In genomic region chrX:23390979-23391378, GRCh38 we compare ENCODE assay signal across 29 cellular contexts. TPM values are rescaled to one million over a fixed set of nuclear protein-coding genes. Genes with fewer than 3 reads are reported as not detected.
"Had no signal": no experiment of that assay in that cellular context is flagged by ENCODE, and none has a peak within 500 bp of the region (broad histone marks: within the 10 kb centered on the region; RNA-seq: fewer than 3 reads in every experiment).

No MANE protein-coding gene starts in this region.

- DNase-seq: activated B cell treated with CpG ODN at 0.5 μM for 24 hours; activated CD4-positive, alpha-beta T cell treated with anti-CD3 and anti-CD28 coated beads for 48 hours; activated CD4-positive, alpha-beta T cell treated with anti-CD3 and anti-CD28 coated beads, Interleukin-2, amount 50 U/mL, for 1 hour; activated CD4-positive, alpha-beta T cell treated with anti-CD3 and anti-CD28 coated beads, Interleukin-2, amount 50 U/mL, for 48 hours; activated CD8-positive, alpha-beta memory T cell treated with anti-CD3 and anti-CD28 coated beads for 24 hours; activated CD8-positive, alpha-beta T cell treated with anti-CD3 and anti-CD28 coated beads for 36 hours; activated effector memory CD4-positive, alpha-beta T cell treated with Interleukin-2 at 50 U/mL for 16 hours; activated gamma-delta T cell treated with Interleukin-2 at 50 U/mL for 16 hours; activated naive CD4-positive, alpha-beta T cell treated with anti-CD3 and anti-CD28 coated beads, Interleukin-2, amount 50 U/mL, for 16 hours; activated naive CD4-positive, alpha-beta T cell treated with Interleukin-2 at 50 U/mL for 16 hours; activated T-cell treated with anti-CD3 and anti-CD28 coated beads, Interleukin-2, amount 50 U/mL, for 4 hours; amniotic stem cell; anterior cingulate cortex; brain microvascular endothelial cell; caudate nucleus; dorsolateral prefrontal cortex; effector memory CD4-positive, alpha-beta T cell; endodermal cell; foreskin fibroblast; glutamatergic neuron; SW 1271; T-cell; T1000; WERI-Rb-1 had no signal

- ATAC-seq: activated CD4-positive, CD25-positive, alpha-beta regulatory T cell treated with anti-CD3 and anti-CD28 coated beads, Interleukin-2, amount 50 U/mL, for 24 hours; activated CD8-positive, alpha-beta T cell treated with anti-CD3 and anti-CD28 coated beads for 36 hours; activated T-cell treated with anti-CD3 and anti-CD28 coated beads, Interleukin-2, amount 50 U/mL, for 4 hours; activated T-helper 17 cell treated with anti-CD3 and anti-CD28 coated beads, Interleukin-2, amount 50 U/mL, for 72 hours; esophagus mucosa; T-cell had no signal

- H3K27me3 ChIP-seq: brain microvascular endothelial cell had no signal

- H3K4me3 ChIP-seq: coronary artery, dorsolateral prefrontal cortex had no signal

- H3K36me3 ChIP-seq: brain microvascular endothelial cell, WERI-Rb-1 had no signal

- H3K27ac ChIP-seq: brain microvascular endothelial cell, coronary artery, dorsolateral prefrontal cortex, WERI-Rb-1 had no signal

RNA-seq across cellular contexts. Expression of gene PTCHD1, which starts 56.3 kb away (rescaled TPM):
- total RNA-seq: activated CD8-positive, alpha-beta T cell treated with anti-CD3 and anti-CD28 coated beads for 36 hours; activated T-cell treated with anti-CD3 and anti-CD28 coated beads, Interleukin-2, amount 50 U/mL, for 4 hours; bronchial epithelial cell had no signal
